In the genomic region with DNA sequence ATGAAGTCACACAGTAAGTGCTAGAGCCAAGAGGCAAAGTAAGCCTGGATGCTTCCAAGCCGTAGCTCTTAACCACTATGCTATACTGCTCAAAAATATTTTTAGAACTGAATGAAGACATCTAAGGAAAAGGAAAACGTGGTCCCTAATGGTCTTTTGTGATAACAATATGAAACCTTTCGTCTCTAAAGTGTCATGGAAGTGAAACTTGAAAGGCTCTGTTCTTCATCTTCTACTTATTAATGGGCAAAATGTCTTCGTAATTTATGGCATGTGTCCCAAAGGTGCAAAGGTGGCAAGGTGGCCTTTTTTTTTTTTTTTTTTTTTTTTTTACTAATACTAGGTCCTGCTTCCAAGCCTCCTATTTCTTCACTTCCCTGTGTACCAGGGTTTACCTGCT, we compare ENCODE assay signal across 1 cellular context.
TF ChIP-seq lines count a peak whose summit lies in the region.

No MANE protein-coding gene starts in this region.

TF ChIP-seq in GM12878, 131 proteins besides CTCF, POLR2A, EP300 and RAD21 (continued from another document):
- TF ChIP-seq RELB (IDR thresholded peaks at IDR 0.05; ENCODE audit: low read depth) = no peak; the same call in 1 of the 2 replicates
- 0 out of 2 replicates have a peak, but pooled peaks have one; percentile 14 for TF ChIP-seq TCF7 (IDR thresholded peaks at IDR 0.05; ENCODE audit: borderline replicate concordance)
- TF ChIP-seq NR2F1 (conservative IDR thresholded peaks at IDR 0.05) = peak; percentile 43; the same call in 1 of the 2 replicates
- 0 out of 2 replicates have a peak, but pooled peaks have one; percentile 15 for TF ChIP-seq NBN (IDR thresholded peaks at IDR 0.05)
- TF ChIP-seq IKZF1 (conservative IDR thresholded peaks at IDR 0.05) = peak; percentile 72
- TF ChIP-seq ZNF384 (IDR thresholded peaks at IDR 0.05; ENCODE audit: borderline replicate concordance, low read depth, low read length) = peak; percentile 85
- TF ChIP-seq POU2F2 (IDR thresholded peaks at IDR 0.05; ENCODE audit: borderline replicate concordance, low read depth, low read length) = no peak
- peak in 1 of 2 experiments; percentile 71 for TF ChIP-seq IKZF2 (IDR thresholded peaks at IDR 0.05)
- no peak for TF ChIP-seq ZBED1 (IDR thresholded peaks at IDR 0.05; ENCODE audit: borderline replicate concordance)
- TF ChIP-seq ETV6 (conservative IDR thresholded peaks at IDR 0.05 in 1 of 2, IDR thresholded peaks at IDR 0.05 in 1 of 2; ENCODE audit: borderline replicate concordance in 1 of 2, low read depth in 1 of 2) = peak in 1 of 2 experiments; percentile 77; a peak in 2 of 4 replicates
- 0 out of 2 replicates have a peak, but pooled peaks have one; percentile 15 for TF ChIP-seq ZNF217 (IDR thresholded peaks at IDR 0.05)
- no peak for TF ChIP-seq SRF (IDR thresholded peaks at IDR 0.05; ENCODE audit: low read depth in 2 of 2, low read length in 2 of 2)
- no peak for TF ChIP-seq TCF12 (IDR thresholded peaks at IDR 0.05; ENCODE audit: low read depth, low read length)
